In the genomic region with DNA sequence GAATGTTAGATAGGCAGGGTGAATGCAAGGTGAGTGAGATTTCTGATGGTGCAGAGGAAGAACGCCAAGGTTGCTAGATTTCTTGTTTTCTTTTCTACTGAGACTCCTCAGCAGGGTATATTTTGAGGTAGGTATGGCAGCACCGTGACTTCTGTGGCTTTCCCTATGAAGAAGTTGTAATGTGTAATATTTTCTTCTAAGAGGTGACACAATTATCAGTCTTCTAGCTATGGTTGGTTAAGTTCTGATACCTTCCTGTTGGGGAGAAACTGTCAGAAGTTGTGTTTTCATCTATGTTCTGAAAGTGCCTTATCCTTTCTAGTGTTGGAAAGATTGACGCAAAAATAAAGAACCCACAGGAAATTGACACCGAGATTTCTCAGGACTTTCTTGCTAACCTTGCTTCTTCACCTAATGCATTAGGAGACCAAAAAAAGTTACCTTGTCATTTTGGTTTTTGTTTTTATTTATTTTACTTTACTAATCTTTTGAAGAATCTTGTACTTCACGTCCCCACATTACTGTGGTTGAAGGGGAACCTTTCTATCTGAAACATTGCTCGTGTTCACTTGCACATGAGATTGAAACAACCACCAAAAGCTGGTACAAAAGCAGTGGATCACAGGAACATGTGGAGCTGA, we compare ENCODE assay signal across 12 cellular contexts. TPM values are rescaled to one million over a fixed set of nuclear protein-coding genes. Genes with fewer than 3 reads are reported as not detected.
DNase-seq lines count a peak whose midpoint lies in the region; ATAC-seq lines count a peak whose summit lies in the region.
"Had no signal": no experiment of that assay in that cellular context is flagged by ENCODE, and none has a peak within 500 bp of the region (broad histone marks: within the 10 kb centered on the region; RNA-seq: fewer than 3 reads in every experiment).

No MANE protein-coding gene starts in this region.

- peaks cover 0 to 22% (median 17%) of the 10 kb centered on the region in 5 donors for H3K9me3 Mint-ChIP-seq in CD8-positive, alpha-beta memory T cell
- peaks cover 28% of the 10 kb centered on the region for H3K9me3 Mint-ChIP-seq in activated naive CD4-positive, alpha-beta T cell treated with anti-CD3 and anti-CD28 coated beads, Interleukin-2, amount 50 U/mL, for 24 hours

- H3K27ac Mint-ChIP-seq in CD8-positive, alpha-beta memory T cell: peak overlapping the region; percentile 80 to 98 (median 90)
- H3K27ac Mint-ChIP-seq in activated naive CD4-positive, alpha-beta T cell treated with anti-CD3 and anti-CD28 coated beads, Interleukin-2, amount 50 U/mL, for 24 hours: peak overlapping the region; percentile 94
- H3K27ac Mint-ChIP-seq: HFFc6 had no signal

- H3K4me1 Mint-ChIP-seq in CD8-positive, alpha-beta memory T cell: peaks cover 63 to 64% (median 64%) of the 10 kb centered on the region in 3 donors
- peaks cover 81% of the 10 kb centered on the region for H3K4me1 Mint-ChIP-seq in activated naive CD4-positive, alpha-beta T cell treated with anti-CD3 and anti-CD28 coated beads, Interleukin-2, amount 50 U/mL, for 24 hours

- CTCF ChIA-PET in CD8-positive, alpha-beta memory T cell (lab: Charles Lee): interaction anchor here (0.8 to 2.4 kb wide), 3 partner anchors 11 to 361 kb away, joined by 3 to 12 read pairs (median 4); a partner anchor contains a TSS

- H3K9me3 ChIP-seq in CD8-positive, alpha-beta memory T cell (ENCODE audit: low read length): peaks cover 10% of the 10 kb centered on the region

- no peaks in the 10 kb centered on the region for H3K27me3 Mint-ChIP-seq in CD8-positive, alpha-beta memory T cell
- H3K27me3 Mint-ChIP-seq in activated naive CD4-positive, alpha-beta T cell treated with anti-CD3 and anti-CD28 coated beads, Interleukin-2, amount 50 U/mL, for 24 hours: no peaks in the 10 kb centered on the region

- H3K4me3 ChIP-seq in CD8-positive, alpha-beta memory T cell (ENCODE audit: low read length): peak overlapping the region; percentile 26
- H3K4me3 ChIP-seq: right lobe of liver had no signal

- ATAC-seq in GM19438 (IDR thresholded peaks at IDR 0.05; ENCODE audit: low read depth, unreplicated experiment): peak; percentile 50
- ATAC-seq in HG03097 (IDR thresholded peaks at IDR 0.05; ENCODE audit: low FRiP score, unreplicated experiment): peak; percentile 62

- no peaks in the 10 kb centered on the region for H3K27me3 ChIP-seq in CD8-positive, alpha-beta memory T cell (ENCODE audit: insufficient read depth, low read length, poor library complexity, severe bottlenecking)
- H3K27me3 ChIP-seq: right lobe of liver had no signal

- peak overlapping the region; percentile 66 to 86 (median 78) for H3K4me3 Mint-ChIP-seq in CD8-positive, alpha-beta memory T cell
- peak overlapping the region; percentile 79 for H3K4me3 Mint-ChIP-seq in activated naive CD4-positive, alpha-beta T cell treated with anti-CD3 and anti-CD28 coated beads, Interleukin-2, amount 50 U/mL, for 24 hours
- H3K4me3 Mint-ChIP-seq: HFFc6 had no signal

- POLR2A ChIA-PET in CD8-positive, alpha-beta memory T cell (lab: Charles Lee): interaction anchor here (0.6 kb wide), 2 partner anchors 14 to 56 kb away, joined by 3 read pairs; a partner anchor contains a TSS

- H3K4me1 ChIP-seq in CD8-positive, alpha-beta memory T cell (ENCODE audit: insufficient read depth, low read length): peaks cover 38% of the 10 kb centered on the region
- H3K4me1 ChIP-seq: right lobe of liver had no signal

- H3K36me3 ChIP-seq in CD8-positive, alpha-beta memory T cell (ENCODE audit: insufficient read depth, low read length): no peaks in the 10 kb centered on the region
- H3K36me3 ChIP-seq: right lobe of liver had no signal

- H3K27ac ChIP-seq in CD8-positive, alpha-beta memory T cell (ENCODE audit: low read depth, low read length): no peak overlapping the region
- H3K27ac ChIP-seq: right lobe of liver had no signal

- peaks cover 15 to 43% (median 36%) of the 10 kb centered on the region in 3 donors for H3K36me3 Mint-ChIP-seq in CD8-positive, alpha-beta memory T cell
- H3K36me3 Mint-ChIP-seq in activated naive CD4-positive, alpha-beta T cell treated with anti-CD3 and anti-CD28 coated beads, Interleukin-2, amount 50 U/mL, for 24 hours: peaks cover 44% of the 10 kb centered on the region

- peak in 3 of 5 donors; percentile 15 to 82 (median 78) for DNase-seq in CD8-positive, alpha-beta memory T cell
- DNase-seq in NCI-H1092 treated with DMSO at 0.1 percent for 48 hours (lab: John Stamatoyannopoulos, UW): no peak
- no peak for DNase-seq in EL
- no peak for DNase-seq in H4 (ENCODE audit: low spot score)
- no peak for DNase-seq in NCI-H69 (lab: John Stamatoyannopoulos, UW)
- DNase-seq: dermis blood vessel endothelial cell, HFFc6, NCI-H2227 treated with DMSO at 0.1 percent for 48 hours, right lobe of liver had no signal

RNA-seq across cellular contexts. Expression of a gene that starts 11.9 kb away (rescaled TPM):
- total RNA-seq in CD8-positive, alpha-beta memory T cell: 10 to 100 TPM; 17.6 to 17.9 TPM
- 20.6 TPM for polyA plus RNA-seq in CD8-positive, alpha-beta memory T cell
- 2.0 and 2.8 TPM in 2 replicates for total RNA-seq in H4 (2014; rRNA removed; shearing (Covaris generic))
- total RNA-seq: HFFc6 had no signal

RNA-seq across cellular contexts. Expression of a gene that starts 55.5 kb away (rescaled TPM):
- 1 to 10 TPM; 4.1 to 4.9 TPM for total RNA-seq in CD8-positive, alpha-beta memory T cell
- polyA plus RNA-seq in CD8-positive, alpha-beta memory T cell: 14.2 TPM
- total RNA-seq in H4 (2014; rRNA removed; shearing (Covaris generic)): 0.06 TPM in 1 of 2 replicates, not detected in the other
- total RNA-seq: dermis blood vessel endothelial cell, HFFc6 had no signal

RNA-seq across cellular contexts. Expression of a gene that starts 56.1 kb away (rescaled TPM):
- under 1 TPM; 0.22 to 0.35 TPM for total RNA-seq in CD8-positive, alpha-beta memory T cell
- polyA plus RNA-seq in CD8-positive, alpha-beta memory T cell: 0.14 TPM
- not detected in 2 replicates for total RNA-seq in H4 (2014; rRNA removed; shearing (Covaris generic))
- total RNA-seq: HFFc6 had no signal

Comparison
In these comparisons a context has a peak if more than half of its experiments do, and no peak if none do; other contexts are left out.
1. DNase-seq: peak in CD8-positive, alpha-beta memory T cell (3 of 5); none in NCI-H1092 treated with DMSO at 0.1 percent for 48 hours (single experiment), EL (single experiment), H4 (single experiment) and NCI-H69 (single experiment).